1 cellular context compared by ENCODE assay signal in genomic region chr15:52164631-52165265, GRCh38.
TF ChIP-seq lines count a peak whose summit lies in the region.

No MANE protein-coding gene starts in this region.

TF ChIP-seq in SK-N-SH treated with all-trans-retinoic acid at 6 μM for 48 hours, 23 proteins besides CTCF, POLR2A, EP300 and RAD21 (continued from another document):
- TF ChIP-seq CREB5 (CRISPR knock-in tag; IDR thresholded peaks at IDR 0.05; ENCODE audit: low read depth) (no peak), PPARA (CRISPR knock-in tag; IDR thresholded peaks at IDR 0.05; ENCODE audit: borderline replicate concordance) (no peak), ZFP3 (CRISPR knock-in tag; IDR thresholded peaks at IDR 0.05) (no peak), ZNF8 (CRISPR knock-in tag; IDR thresholded peaks at IDR 0.05) (no peak), SNAI2 (CRISPR knock-in tag; IDR thresholded peaks at IDR 0.05) (no peak), TOX (CRISPR knock-in tag; IDR thresholded peaks at IDR 0.05; ENCODE audit: borderline replicate concordance) (no peak), ESRRG (CRISPR knock-in tag; IDR thresholded peaks at IDR 0.05) (no peak), ZFP30 (CRISPR knock-in tag; IDR thresholded peaks at IDR 0.05) (no peak)
- TF ChIP-seq, protein P1, sequence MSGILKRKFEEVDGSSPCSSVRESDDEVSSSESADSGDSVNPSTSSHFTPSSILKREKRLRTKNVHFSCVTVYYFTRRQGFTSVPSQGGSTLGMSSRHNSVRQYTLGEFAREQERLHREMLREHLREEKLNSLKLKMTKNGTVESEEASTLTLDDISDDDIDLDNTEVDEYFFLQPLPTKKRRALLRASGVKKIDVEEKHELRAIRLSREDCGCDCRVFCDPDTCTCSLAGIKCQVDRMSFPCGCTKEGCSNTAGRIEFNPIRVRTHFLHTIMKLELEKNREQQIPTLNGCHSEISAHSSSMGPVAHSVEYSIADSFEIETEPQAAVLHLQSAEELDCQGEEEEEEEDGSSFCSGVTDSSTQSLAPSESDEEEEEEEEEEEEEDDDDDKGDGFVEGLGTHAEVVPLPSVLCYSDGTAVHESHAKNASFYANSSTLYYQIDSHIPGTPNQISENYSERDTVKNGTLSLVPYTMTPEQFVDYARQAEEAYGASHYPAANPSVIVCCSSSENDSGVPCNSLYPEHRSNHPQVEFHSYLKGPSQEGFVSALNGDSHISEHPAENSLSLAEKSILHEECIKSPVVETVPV (CRISPR knock-in tag; IDR thresholded peaks at IDR 0.05): no peak
